3 cellular contexts compared by ENCODE assay signal in genomic region chr19:4099054-4099764, GRCh38.
TF ChIP-seq lines count a peak whose summit lies in the region.

No MANE protein-coding gene starts in this region.

TF ChIP-seq in HCT116, 20 proteins besides CTCF, POLR2A, EP300 and RAD21:
- no peak for TF ChIP-seq SIN3A (IDR thresholded peaks at IDR 0.05; ENCODE audit: low read depth)
- TF ChIP-seq CEBPB (IDR thresholded peaks at IDR 0.05; ENCODE audit: low read depth), result no peak
- TF ChIP-seq ZNF274 (IDR thresholded peaks at IDR 0.05; ENCODE audit: low read depth, low read length), result no peak
- TF ChIP-seq FOSL1 (IDR thresholded peaks at IDR 0.05; ENCODE audit: low read depth), result no peak
- no peak for TF ChIP-seq REST (IDR thresholded peaks at IDR 0.05; ENCODE audit: low read depth)
- TF ChIP-seq TCF7L2 (IDR thresholded peaks at IDR 0.05; ENCODE audit: borderline replicate concordance, extremely low read depth, insufficient read depth, insufficient read length), result no peak
- TF ChIP-seq ZBTB33 (IDR thresholded peaks at IDR 0.05; ENCODE audit: extremely low read depth, insufficient replicate concordance, low read length), result no peak
- TF ChIP-seq SRF (IDR thresholded peaks at IDR 0.05; ENCODE audit: low read depth), result no peak
- no peak for TF ChIP-seq JUND (IDR thresholded peaks at IDR 0.05)
- no peak for TF ChIP-seq ATF3 (IDR thresholded peaks at IDR 0.05)
- no peak for TF ChIP-seq SP1 (IDR thresholded peaks at IDR 0.05; ENCODE audit: low read depth)
TF ChIP-seq in HCT116: peak in this region for 0.

TF ChIP-seq in H1, 55 proteins besides CTCF, POLR2A, EP300 and RAD21:
- peak; percentile 47; the same call in 1 of the 2 replicates for TF ChIP-seq CEBPB (IDR thresholded peaks at IDR 0.05; ENCODE audit: low read depth, low read length)
- TF ChIP-seq POU5F1 (IDR thresholded peaks at IDR 0.05; ENCODE audit: low read depth, low read length), result no peak

TF ChIP-seq in GM12891, 5 proteins besides CTCF, POLR2A, EP300 and RAD21:
- TF ChIP-seq SPI1 (IDR thresholded peaks at IDR 0.05; ENCODE audit: low read depth, low read length) (no peak), PAX5 (IDR thresholded peaks at IDR 0.05; ENCODE audit: insufficient read depth, low read length, severe bottlenecking) (no peak), POU2F2 (IDR thresholded peaks at IDR 0.05; ENCODE audit: low read depth, low read length) (no peak), TAF1 (IDR thresholded peaks at IDR 0.05; ENCODE audit: low read depth, low read length) (no peak), POLR2AphosphoS5 (IDR thresholded peaks at IDR 0.05; ENCODE audit: low read depth, low read length) (no peak)
TF ChIP-seq in GM12891: peak in this region for 0.
